1 cellular context compared by ENCODE assay signal in the genomic region with DNA sequence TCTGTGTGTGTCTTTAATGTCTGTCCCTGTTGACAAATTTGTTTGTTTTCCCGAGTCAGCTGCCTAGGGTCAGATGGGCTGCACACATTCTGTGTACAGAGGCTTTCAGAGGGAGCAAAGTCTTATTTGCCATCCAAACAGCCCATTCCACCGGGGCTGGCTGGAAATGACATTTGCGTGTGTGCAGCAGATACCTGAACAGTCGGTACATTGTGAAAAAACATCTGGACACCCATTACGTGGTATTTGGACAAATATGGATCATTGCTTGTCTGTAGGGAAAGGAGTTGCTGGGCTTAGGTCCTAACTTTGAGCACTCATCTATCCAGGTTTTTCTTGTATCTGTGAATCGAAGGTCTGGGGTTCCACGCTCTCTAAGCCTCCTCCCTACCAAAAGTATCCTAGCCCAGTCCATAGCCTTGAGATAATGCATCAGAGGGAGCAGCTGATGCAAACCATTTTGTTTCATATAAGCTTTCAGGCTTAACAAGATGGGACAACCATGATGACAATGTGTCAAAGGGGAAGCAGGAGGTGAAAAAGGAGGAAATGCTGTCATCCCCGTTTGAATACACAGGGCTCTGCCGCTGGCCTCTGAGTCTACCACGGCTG.
TF ChIP-seq lines count a peak whose summit lies in the region.

No MANE protein-coding gene starts in this region.

TF ChIP-seq in HepG2, 621 proteins besides CTCF, POLR2A, EP300 and RAD21 (continued from another document and continues in another):
- TF ChIP-seq, protein P1, sequence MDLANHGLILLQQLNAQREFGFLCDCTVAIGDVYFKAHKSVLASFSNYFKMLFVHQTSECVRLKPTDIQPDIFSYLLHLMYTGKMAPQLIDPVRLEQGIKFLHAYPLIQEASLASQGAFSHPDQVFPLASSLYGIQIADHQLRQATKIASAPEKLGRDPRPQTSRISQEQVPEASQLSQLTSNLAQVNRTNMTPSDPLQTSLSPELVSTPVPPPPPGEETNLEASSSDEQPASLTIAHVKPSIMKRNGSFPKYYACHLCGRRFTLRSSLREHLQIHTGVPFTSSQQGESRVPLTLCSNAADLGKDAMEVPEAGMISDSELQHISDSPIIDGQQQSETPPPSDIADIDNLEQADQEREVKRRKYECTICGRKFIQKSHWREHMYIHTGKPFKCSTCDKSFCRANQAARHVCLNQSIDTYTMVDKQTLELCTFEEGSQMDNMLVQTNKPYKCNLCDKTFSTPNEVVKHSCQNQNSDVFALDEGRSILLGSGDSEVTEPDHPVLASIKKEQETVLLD (CRISPR knock-in tag; IDR thresholded peaks at IDR 0.05; ENCODE audit: low read depth) = 0 out of 2 replicates have a peak, but pooled peaks have one; percentile 26
- no peak for TF ChIP-seq SIX1 (CRISPR knock-in tag; IDR thresholded peaks at IDR 0.05; ENCODE audit: borderline replicate concordance)
- TF ChIP-seq ZNF567 (CRISPR knock-in tag; IDR thresholded peaks at IDR 0.05; ENCODE audit: borderline replicate concordance) = no peak; the same call in 1 of the 2 replicates
- no peak for TF ChIP-seq ZNF879 (CRISPR knock-in tag; IDR thresholded peaks at IDR 0.05)
- no peak for TF ChIP-seq ZNF619 (CRISPR knock-in tag; IDR thresholded peaks at IDR 0.05)
- no peak for TF ChIP-seq HNRNPUL1 (IDR thresholded peaks at IDR 0.05; ENCODE audit: low read depth, low read length)
- TF ChIP-seq ZNF670 (CRISPR knock-in tag; IDR thresholded peaks at IDR 0.05; ENCODE audit: borderline replicate concordance) = peak; percentile 98
- TF ChIP-seq, protein P2, sequence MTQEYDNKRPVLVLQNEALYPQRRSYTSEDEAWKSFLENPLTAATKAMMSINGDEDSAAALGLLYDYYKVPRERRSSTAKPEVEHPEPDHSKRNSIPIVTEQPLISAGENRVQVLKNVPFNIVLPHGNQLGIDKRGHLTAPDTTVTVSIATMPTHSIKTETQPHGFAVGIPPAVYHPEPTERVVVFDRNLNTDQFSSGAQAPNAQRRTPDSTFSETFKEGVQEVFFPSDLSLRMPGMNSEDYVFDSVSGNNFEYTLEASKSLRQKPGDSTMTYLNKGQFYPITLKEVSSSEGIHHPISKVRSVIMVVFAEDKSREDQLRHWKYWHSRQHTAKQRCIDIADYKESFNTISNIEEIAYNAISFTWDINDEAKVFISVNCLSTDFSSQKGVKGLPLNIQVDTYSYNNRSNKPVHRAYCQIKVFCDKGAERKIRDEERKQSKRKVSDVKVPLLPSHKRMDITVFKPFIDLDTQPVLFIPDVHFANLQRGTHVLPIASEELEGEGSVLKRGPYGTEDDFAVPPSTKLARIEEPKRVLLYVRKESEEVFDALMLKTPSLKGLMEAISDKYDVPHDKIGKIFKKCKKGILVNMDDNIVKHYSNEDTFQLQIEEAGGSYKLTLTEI (CRISPR knock-in tag; conservative IDR thresholded peaks at IDR 0.05) = no peak
- TF ChIP-seq, protein P3, sequence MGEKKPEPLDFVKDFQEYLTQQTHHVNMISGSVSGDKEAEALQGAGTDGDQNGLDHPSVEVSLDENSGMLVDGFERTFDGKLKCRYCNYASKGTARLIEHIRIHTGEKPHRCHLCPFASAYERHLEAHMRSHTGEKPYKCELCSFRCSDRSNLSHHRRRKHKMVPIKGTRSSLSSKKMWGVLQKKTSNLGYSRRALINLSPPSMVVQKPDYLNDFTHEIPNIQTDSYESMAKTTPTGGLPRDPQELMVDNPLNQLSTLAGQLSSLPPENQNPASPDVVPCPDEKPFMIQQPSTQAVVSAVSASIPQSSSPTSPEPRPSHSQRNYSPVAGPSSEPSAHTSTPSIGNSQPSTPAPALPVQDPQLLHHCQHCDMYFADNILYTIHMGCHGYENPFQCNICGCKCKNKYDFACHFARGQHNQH (CRISPR knock-in tag; IDR thresholded peaks at IDR 0.05) = peak; percentile 99
- TF ChIP-seq ZNF230 (CRISPR knock-in tag; IDR thresholded peaks at IDR 0.05) = peak; percentile 92; the same call in 1 of the 2 replicates
- no peak for TF ChIP-seq ZNF251 (CRISPR knock-in tag; IDR thresholded peaks at IDR 0.05)
- no peak for TF ChIP-seq RFXANK (CRISPR knock-in tag; IDR thresholded peaks at IDR 0.05)
- TF ChIP-seq MIXL1 (CRISPR knock-in tag; IDR thresholded peaks at IDR 0.05) = peak; percentile 92
- TF ChIP-seq, protein P4, sequence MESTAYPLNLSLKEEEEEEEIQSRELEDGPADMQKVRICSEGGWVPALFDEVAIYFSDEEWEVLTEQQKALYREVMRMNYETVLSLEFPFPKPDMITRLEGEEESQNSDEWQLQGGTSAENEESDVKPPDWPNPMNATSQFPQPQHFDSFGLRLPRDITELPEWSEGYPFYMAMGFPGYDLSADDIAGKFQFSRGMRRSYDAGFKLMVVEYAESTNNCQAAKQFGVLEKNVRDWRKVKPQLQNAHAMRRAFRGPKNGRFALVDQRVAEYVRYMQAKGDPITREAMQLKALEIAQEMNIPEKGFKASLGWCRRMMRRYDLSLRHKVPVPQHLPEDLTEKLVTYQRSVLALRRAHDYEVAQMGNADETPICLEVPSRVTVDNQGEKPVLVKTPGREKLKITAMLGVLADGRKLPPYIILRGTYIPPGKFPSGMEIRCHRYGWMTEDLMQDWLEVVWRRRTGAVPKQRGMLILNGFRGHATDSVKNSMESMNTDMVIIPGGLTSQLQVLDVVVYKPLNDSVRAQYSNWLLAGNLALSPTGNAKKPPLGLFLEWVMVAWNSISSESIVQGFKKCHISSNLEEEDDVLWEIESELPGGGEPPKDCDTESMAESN (CRISPR knock-in tag; conservative IDR thresholded peaks at IDR 0.05) = peak; percentile 75; the same call in 1 of the 2 replicates
- TF ChIP-seq, protein P5, sequence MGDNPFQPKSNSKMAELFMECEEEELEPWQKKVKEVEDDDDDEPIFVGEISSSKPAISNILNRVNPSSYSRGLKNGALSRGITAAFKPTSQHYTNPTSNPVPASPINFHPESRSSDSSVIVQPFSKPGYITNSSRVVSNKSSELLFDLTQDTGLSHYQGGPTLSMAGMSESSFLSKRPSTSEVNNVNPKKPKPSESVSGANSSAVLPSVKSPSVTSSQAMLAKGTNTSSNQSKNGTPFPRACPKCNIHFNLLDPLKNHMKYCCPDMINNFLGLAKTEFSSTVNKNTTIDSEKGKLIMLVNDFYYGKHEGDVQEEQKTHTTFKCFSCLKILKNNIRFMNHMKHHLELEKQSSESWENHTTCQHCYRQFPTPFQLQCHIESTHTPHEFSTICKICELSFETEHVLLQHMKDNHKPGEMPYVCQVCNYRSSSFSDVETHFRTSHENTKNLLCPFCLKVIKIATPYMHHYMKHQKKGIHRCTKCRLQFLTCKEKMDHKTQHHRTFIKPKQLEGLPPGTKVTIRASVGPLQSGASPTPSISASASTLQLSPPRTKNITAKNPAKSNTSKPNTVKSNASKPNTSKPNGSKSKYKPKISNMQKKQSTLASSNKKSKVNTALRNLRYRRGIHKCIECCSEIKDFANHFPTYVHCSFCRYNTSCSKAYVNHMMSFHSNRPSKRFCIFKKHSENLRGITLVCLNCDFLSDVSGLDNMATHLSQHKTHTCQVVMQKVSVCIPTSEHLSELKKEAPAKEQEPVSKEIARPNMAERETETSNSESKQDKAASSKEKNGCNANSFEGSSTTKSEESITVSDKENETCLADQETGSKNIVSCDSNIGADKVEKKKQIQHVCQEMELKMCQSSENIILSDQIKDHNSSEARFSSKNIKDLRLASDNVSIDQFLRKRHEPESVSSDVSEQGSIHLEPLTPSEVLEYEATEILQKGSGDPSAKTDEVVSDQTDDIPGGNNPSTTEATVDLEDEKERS (CRISPR knock-in tag; IDR thresholded peaks at IDR 0.05) = no peak
- TF ChIP-seq CBFB (CRISPR knock-in tag; IDR thresholded peaks at IDR 0.05) = peak; percentile 76; the same call in 1 of the 2 replicates
- TF ChIP-seq NFKBIZ (CRISPR knock-in tag; IDR thresholded peaks at IDR 0.05) = peak; percentile 98
- TF ChIP-seq, protein P6, sequence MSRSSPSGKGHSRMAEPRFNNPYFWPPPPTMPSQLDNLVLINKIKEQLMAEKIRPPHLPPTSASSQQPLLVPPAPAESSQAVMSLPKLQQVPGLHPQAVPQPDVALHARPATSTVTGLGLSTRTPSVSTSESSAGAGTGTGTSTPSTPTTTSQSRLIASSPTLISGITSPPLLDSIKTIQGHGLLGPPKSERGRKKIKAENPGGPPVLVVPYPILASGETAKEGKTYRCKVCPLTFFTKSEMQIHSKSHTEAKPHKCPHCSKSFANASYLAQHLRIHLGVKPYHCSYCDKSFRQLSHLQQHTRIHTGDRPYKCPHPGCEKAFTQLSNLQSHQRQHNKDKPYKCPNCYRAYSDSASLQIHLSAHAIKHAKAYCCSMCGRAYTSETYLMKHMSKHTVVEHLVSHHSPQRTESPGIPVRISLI (CRISPR knock-in tag; IDR thresholded peaks at IDR 0.05; ENCODE audit: borderline replicate concordance) = peak; percentile 89
- peak; percentile 48; the same call in 1 of the 2 replicates for TF ChIP-seq ZNF24 (IDR thresholded peaks at IDR 0.05)
- peak; percentile 95; the same call in 1 of the 2 replicates for TF ChIP-seq REPIN1 (CRISPR knock-in tag; IDR thresholded peaks at IDR 0.05; ENCODE audit: borderline replicate concordance, low read depth)
- peak; percentile 91; the same call in 1 of the 2 replicates for TF ChIP-seq KLF6 (CRISPR knock-in tag; IDR thresholded peaks at IDR 0.05)
- TF ChIP-seq PCBP1 (IDR thresholded peaks at IDR 0.05; ENCODE audit: borderline replicate concordance, low read depth, low read length) = no peak
- no peak for TF ChIP-seq ZNF143 (CRISPR knock-in tag; IDR thresholded peaks at IDR 0.05)
- no peak; the same call in 1 of the 2 replicates for TF ChIP-seq ZNF556 (CRISPR knock-in tag; IDR thresholded peaks at IDR 0.05; ENCODE audit: borderline replicate concordance)
- TF ChIP-seq, protein P7, sequence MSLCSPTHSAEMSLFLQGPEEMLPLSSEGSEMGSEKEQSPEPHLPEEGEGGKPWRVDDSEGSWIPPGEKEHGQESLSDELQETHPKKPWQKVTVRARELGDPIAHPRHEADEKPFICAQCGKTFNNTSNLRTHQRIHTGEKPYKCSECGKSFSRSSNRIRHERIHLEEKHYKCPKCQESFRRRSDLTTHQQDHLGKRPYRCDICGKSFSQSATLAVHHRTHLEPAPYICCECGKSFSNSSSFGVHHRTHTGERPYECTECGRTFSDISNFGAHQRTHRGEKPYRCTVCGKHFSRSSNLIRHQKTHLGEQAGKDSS (CRISPR knock-in tag; IDR thresholded peaks at IDR 0.05; ENCODE audit: borderline replicate concordance, low read depth) = 0 out of 2 replicates have a peak, but pooled peaks have one; percentile 69
- TF ChIP-seq, protein P8, sequence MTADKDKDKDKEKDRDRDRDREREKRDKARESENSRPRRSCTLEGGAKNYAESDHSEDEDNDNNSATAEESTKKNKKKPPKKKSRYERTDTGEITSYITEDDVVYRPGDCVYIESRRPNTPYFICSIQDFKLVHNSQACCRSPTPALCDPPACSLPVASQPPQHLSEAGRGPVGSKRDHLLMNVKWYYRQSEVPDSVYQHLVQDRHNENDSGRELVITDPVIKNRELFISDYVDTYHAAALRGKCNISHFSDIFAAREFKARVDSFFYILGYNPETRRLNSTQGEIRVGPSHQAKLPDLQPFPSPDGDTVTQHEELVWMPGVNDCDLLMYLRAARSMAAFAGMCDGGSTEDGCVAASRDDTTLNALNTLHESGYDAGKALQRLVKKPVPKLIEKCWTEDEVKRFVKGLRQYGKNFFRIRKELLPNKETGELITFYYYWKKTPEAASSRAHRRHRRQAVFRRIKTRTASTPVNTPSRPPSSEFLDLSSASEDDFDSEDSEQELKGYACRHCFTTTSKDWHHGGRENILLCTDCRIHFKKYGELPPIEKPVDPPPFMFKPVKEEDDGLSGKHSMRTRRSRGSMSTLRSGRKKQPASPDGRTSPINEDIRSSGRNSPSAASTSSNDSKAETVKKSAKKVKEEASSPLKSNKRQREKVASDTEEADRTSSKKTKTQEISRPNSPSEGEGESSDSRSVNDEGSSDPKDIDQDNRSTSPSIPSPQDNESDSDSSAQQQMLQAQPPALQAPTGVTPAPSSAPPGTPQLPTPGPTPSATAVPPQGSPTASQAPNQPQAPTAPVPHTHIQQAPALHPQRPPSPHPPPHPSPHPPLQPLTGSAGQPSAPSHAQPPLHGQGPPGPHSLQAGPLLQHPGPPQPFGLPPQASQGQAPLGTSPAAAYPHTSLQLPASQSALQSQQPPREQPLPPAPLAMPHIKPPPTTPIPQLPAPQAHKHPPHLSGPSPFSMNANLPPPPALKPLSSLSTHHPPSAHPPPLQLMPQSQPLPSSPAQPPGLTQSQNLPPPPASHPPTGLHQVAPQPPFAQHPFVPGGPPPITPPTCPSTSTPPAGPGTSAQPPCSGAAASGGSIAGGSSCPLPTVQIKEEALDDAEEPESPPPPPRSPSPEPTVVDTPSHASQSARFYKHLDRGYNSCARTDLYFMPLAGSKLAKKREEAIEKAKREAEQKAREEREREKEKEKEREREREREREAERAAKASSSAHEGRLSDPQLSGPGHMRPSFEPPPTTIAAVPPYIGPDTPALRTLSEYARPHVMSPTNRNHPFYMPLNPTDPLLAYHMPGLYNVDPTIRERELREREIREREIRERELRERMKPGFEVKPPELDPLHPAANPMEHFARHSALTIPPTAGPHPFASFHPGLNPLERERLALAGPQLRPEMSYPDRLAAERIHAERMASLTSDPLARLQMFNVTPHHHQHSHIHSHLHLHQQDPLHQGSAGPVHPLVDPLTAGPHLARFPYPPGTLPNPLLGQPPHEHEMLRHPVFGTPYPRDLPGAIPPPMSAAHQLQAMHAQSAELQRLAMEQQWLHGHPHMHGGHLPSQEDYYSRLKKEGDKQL (CRISPR knock-in tag; IDR thresholded peaks at IDR 0.05; ENCODE audit: low read depth) = peak; percentile 92
- TF ChIP-seq GPN1 (CRISPR knock-in tag; IDR thresholded peaks at IDR 0.05; ENCODE audit: borderline replicate concordance) = no peak
- TF ChIP-seq ZNF777 (CRISPR knock-in tag; IDR thresholded peaks at IDR 0.05) = no peak
- no peak for TF ChIP-seq GZF1 (CRISPR knock-in tag; IDR thresholded peaks at IDR 0.05)
- peak; percentile 51; the same call in 1 of the 2 replicates for TF ChIP-seq GLI4 (CRISPR knock-in tag; IDR thresholded peaks at IDR 0.05; ENCODE audit: borderline replicate concordance)
- TF ChIP-seq, protein P9, sequence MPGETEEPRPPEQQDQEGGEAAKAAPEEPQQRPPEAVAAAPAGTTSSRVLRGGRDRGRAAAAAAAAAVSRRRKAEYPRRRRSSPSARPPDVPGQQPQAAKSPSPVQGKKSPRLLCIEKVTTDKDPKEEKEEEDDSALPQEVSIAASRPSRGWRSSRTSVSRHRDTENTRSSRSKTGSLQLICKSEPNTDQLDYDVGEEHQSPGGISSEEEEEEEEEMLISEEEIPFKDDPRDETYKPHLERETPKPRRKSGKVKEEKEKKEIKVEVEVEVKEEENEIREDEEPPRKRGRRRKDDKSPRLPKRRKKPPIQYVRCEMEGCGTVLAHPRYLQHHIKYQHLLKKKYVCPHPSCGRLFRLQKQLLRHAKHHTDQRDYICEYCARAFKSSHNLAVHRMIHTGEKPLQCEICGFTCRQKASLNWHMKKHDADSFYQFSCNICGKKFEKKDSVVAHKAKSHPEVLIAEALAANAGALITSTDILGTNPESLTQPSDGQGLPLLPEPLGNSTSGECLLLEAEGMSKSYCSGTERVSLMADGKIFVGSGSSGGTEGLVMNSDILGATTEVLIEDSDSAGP (CRISPR knock-in tag; IDR thresholded peaks at IDR 0.05; ENCODE audit: borderline replicate concordance) = peak; percentile 57; the same call in 1 of the 2 replicates
- TF ChIP-seq SP4 (CRISPR knock-in tag; IDR thresholded peaks at IDR 0.05) = no peak
- peak; percentile 53; the same call in 1 of the 2 replicates for TF ChIP-seq ZKSCAN1 (IDR thresholded peaks at IDR 0.05; ENCODE audit: low read length)
- peak; percentile 31; the same call in 1 of the 2 replicates for TF ChIP-seq EHMT2 (IDR thresholded peaks at IDR 0.05; ENCODE audit: borderline replicate concordance, low read depth, low read length)
- TF ChIP-seq HDAC6 (IDR thresholded peaks at IDR 0.05; ENCODE audit: low read depth, low read length) = no peak
- peak; percentile 84 for TF ChIP-seq BORCS8-MEF2B (CRISPR knock-in tag; IDR thresholded peaks at IDR 0.05)
- TF ChIP-seq NR2F6 (IDR thresholded peaks at IDR 0.05) = peak; percentile 99
- peak; percentile 99 for TF ChIP-seq NR2F6 (CRISPR knock-in tag; IDR thresholded peaks at IDR 0.05)
